1 cellular context compared by ENCODE assay signal in genomic region chr7:49763791-49764190, GRCh38.
TF ChIP-seq lines count a peak whose summit lies in the region.

No MANE protein-coding gene starts in this region.

TF ChIP-seq in GM12878, 131 proteins besides CTCF, POLR2A, EP300 and RAD21 (continues in another document):
- TF ChIP-seq CEBPB (IDR thresholded peaks at IDR 0.05; ENCODE audit: borderline replicate concordance in 1 of 2, low read depth in 2 of 2, low read length in 2 of 2) = no peak
- no peak for TF ChIP-seq IRF4 (IDR thresholded peaks at IDR 0.05; ENCODE audit: low read depth, low read length)
- no peak for TF ChIP-seq MLLT1 (IDR thresholded peaks at IDR 0.05)
- no peak for TF ChIP-seq FOXK2 (IDR thresholded peaks at IDR 0.05)
- no peak for TF ChIP-seq PML (IDR thresholded peaks at IDR 0.05; ENCODE audit: low read length)
- TF ChIP-seq MYC (IDR thresholded peaks at IDR 0.05; ENCODE audit: insufficient read depth, insufficient read length, insufficient replicate concordance, low read length, severe bottlenecking) = no peak
- TF ChIP-seq ELK1 (IDR thresholded peaks at IDR 0.05; ENCODE audit: low read depth, low read length) = no peak
- TF ChIP-seq ZBTB40 (IDR thresholded peaks at IDR 0.05; ENCODE audit: borderline replicate concordance) = no peak
- no peak for TF ChIP-seq SIN3A (IDR thresholded peaks at IDR 0.05; ENCODE audit: low read depth, low read length)
- peak; percentile 18; the same call in 1 of the 2 replicates for TF ChIP-seq RUNX3 (IDR thresholded peaks at IDR 0.05; ENCODE audit: low read length)
- TF ChIP-seq MYB (IDR thresholded peaks at IDR 0.05; ENCODE audit: borderline replicate concordance, low read depth, low read length) = no peak
- TF ChIP-seq SMC3 (IDR thresholded peaks at IDR 0.05; ENCODE audit: borderline replicate concordance, low read length) = no peak
- TF ChIP-seq CUX1 (IDR thresholded peaks at IDR 0.05; ENCODE audit: insufficient replicate concordance, low read depth, low read length) = no peak
- no peak for TF ChIP-seq CHD4 (IDR thresholded peaks at IDR 0.05)
- TF ChIP-seq HSF1 (IDR thresholded peaks at IDR 0.05; ENCODE audit: low read depth, low read length) = no peak
- TF ChIP-seq HCFC1 (IDR thresholded peaks at IDR 0.05; ENCODE audit: low read length) = no peak
- TF ChIP-seq RELB (IDR thresholded peaks at IDR 0.05; ENCODE audit: low read depth) = no peak
- TF ChIP-seq USF1 (IDR thresholded peaks at IDR 0.05; ENCODE audit: borderline replicate concordance, extremely low read length, insufficient read depth, low read depth, low read length) = no peak
- no peak for TF ChIP-seq KLF5 (IDR thresholded peaks at IDR 0.05; ENCODE audit: partially characterized antibody)
- no peak for TF ChIP-seq TCF12 (IDR thresholded peaks at IDR 0.05; ENCODE audit: low read depth, low read length)
- TF ChIP-seq BMI1 (IDR thresholded peaks at IDR 0.05; ENCODE audit: borderline replicate concordance) = no peak
- TF ChIP-seq ATF7 (IDR thresholded peaks at IDR 0.05; ENCODE audit: low read depth) = no peak
- TF ChIP-seq HDGF (IDR thresholded peaks at IDR 0.05) = no peak
- TF ChIP-seq FOXM1 (IDR thresholded peaks at IDR 0.05; ENCODE audit: low read depth, low read length) = no peak
- no peak for TF ChIP-seq MAX (IDR thresholded peaks at IDR 0.05; ENCODE audit: low read depth, low read length)
- TF ChIP-seq HDAC6 (IDR thresholded peaks at IDR 0.05; ENCODE audit: unreplicated experiment) = no peak
- TF ChIP-seq GATAD2B (conservative IDR thresholded peaks at IDR 0.05; ENCODE audit: low read depth) = no peak
- no peak for TF ChIP-seq TCF7 (IDR thresholded peaks at IDR 0.05; ENCODE audit: borderline replicate concordance)
- no peak for TF ChIP-seq NFYA (IDR thresholded peaks at IDR 0.05; ENCODE audit: borderline replicate concordance, low read depth, low read length)
- no peak for TF ChIP-seq POLR2AphosphoS2 (IDR thresholded peaks at IDR 0.05; ENCODE audit: low read depth, low read length)
- TF ChIP-seq SUZ12 (IDR thresholded peaks at IDR 0.05; ENCODE audit: unreplicated experiment) = no peak
- TF ChIP-seq NKRF (conservative IDR thresholded peaks at IDR 0.05) = no peak
- no peak for TF ChIP-seq ZZZ3 (IDR thresholded peaks at IDR 0.05; ENCODE audit: control insufficient read depth, insufficient read length, low read depth)
- peak; percentile 59 for TF ChIP-seq IKZF1 (conservative IDR thresholded peaks at IDR 0.05)
- no peak for TF ChIP-seq CBX3 (IDR thresholded peaks at IDR 0.05; ENCODE audit: borderline replicate concordance, low read depth)
- TF ChIP-seq EZH2 (IDR thresholded peaks at IDR 0.05; ENCODE audit: borderline replicate concordance, control insufficient read depth, low read depth, low read length) = no peak
- peak; percentile 38; the same call in 1 of the 2 replicates for TF ChIP-seq PKNOX1 (IDR thresholded peaks at IDR 0.05)
- no peak for TF ChIP-seq FOS (IDR thresholded peaks at IDR 0.05; ENCODE audit: borderline replicate concordance, extremely low read depth, insufficient read length)
- peak; percentile 20 to 48; a peak in 2 of 4 replicates for TF ChIP-seq IKZF2 (IDR thresholded peaks at IDR 0.05)
- no peak for TF ChIP-seq NR2F1 (conservative IDR thresholded peaks at IDR 0.05)
- TF ChIP-seq MTA2 (IDR thresholded peaks at IDR 0.05; ENCODE audit: low read depth) = 0 out of 2 replicates have a peak, but pooled peaks have one; percentile 14
- TF ChIP-seq LARP7 (IDR thresholded peaks at IDR 0.05) = no peak
- peak; percentile 29; the same call in 1 of the 2 replicates for TF ChIP-seq SPI1 (IDR thresholded peaks at IDR 0.05; ENCODE audit: borderline replicate concordance, insufficient read depth, low read depth, low read length)
- TF ChIP-seq SMAD1 (IDR thresholded peaks at IDR 0.05; ENCODE audit: low read depth, partially characterized antibody) = no peak
- TF ChIP-seq CHD2 (IDR thresholded peaks at IDR 0.05; ENCODE audit: borderline replicate concordance, low read depth, low read length) = no peak
